Comparison of ENCODE assay signal across 14 cellular contexts in the genomic region with DNA sequence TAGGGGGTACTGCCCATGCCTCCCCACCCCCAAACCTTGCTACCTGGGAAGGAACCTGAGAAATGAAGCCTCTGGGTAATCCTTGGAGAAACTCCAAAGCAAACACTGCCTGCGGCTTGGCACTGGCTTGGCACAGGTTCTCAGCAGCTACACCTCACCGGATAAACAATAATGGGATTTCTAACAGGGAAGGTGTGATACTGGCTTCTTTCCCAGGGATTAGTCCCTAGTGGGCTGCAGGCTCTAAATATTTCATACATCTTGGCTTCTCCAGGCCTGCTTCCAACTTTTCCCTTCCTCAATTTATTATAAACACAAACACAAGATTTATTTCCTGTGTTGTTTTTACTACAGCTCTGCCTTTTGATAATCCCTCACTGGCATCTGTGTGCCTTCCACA. TPM values are rescaled to one million over a fixed set of nuclear protein-coding genes. Genes with fewer than 3 reads are reported as not detected.
A peak's percentile ranks its signal among the peaks of the same experiment; 100 is the strongest.
DNase-seq lines count a peak whose midpoint lies in the region; ATAC-seq and TF ChIP-seq lines count a peak whose summit lies in the region.
"Had no signal": no experiment of that assay in that cellular context is flagged by ENCODE, and none has a peak within 500 bp of the region (broad histone marks: within the 10 kb centered on the region; RNA-seq: fewer than 3 reads in every experiment).

No MANE protein-coding gene starts in this region.

- no peaks in the 10 kb centered on the region for H3K27me3 ChIP-seq in osteoblast (ENCODE audit: insufficient read depth, low read length)

- H3K27ac ChIP-seq in osteoblast (ENCODE audit: low read depth, low read length), result peak overlapping the region; percentile 25
- H3K27ac ChIP-seq: HL-60 had no signal

- DNase-seq in HT-29 (ENCODE audit: low spot score), result peak; percentile 80
- peak; percentile 41 for DNase-seq in NCI-H226
- DNase-seq in central memory CD8-positive, alpha-beta T cell (ENCODE audit: low spot score in 2 of 2), result no peak
- no peak for DNase-seq in osteoblast (ENCODE audit: insufficient read length, low spot score, missing footprints)
- DNase-seq in central memory CD4-positive, alpha-beta T cell, result no peak
- no peak for DNase-seq in T-cell
- DNase-seq: activated CD4-positive, alpha-beta T cell treated with anti-CD3 and anti-CD28 coated beads, Interleukin-2, amount 50 U/mL, for 4 hours; MV-4-11; retina; stimulated activated CD4-positive, alpha-beta T cell treated with anti-CD3 and anti-CD28 coated beads, Interleukin-4, amount 100 ng/mL, for 4 hours; stimulated activated naive CD8-positive, alpha-beta T cell treated with anti-CD3 and anti-CD28 coated beads, Interleukin-15, amount 100 ng/mL, for 72 hours had no signal

- peaks cover 20% of the 10 kb centered on the region for H3K4me1 Mint-ChIP-seq in central memory CD8-positive, alpha-beta T cell
- H3K4me1 Mint-ChIP-seq in T-cell, result peaks cover 20 to 32% (median 22%) of the 10 kb centered on the region in 3 donors

- no peak overlapping the region for H3K4me3 ChIP-seq in osteoblast (ENCODE audit: insufficient read depth, low read length)

- peaks cover 19% of the 10 kb centered on the region for H3K36me3 Mint-ChIP-seq in central memory CD8-positive, alpha-beta T cell (ENCODE audit: insufficient read depth)
- peaks cover 36% of the 10 kb centered on the region for H3K36me3 Mint-ChIP-seq in T-cell

- TF ChIP-seq CTCF in osteoblast (IDR thresholded peaks at IDR 0.05; ENCODE audit: extremely low read depth, low read depth, low read length), result no peak

- H3K4me2 ChIP-seq in osteoblast (ENCODE audit: insufficient read depth, low read length), result no peak overlapping the region

- peaks cover 87% of the 10 kb centered on the region for H4K20me1 ChIP-seq in osteoblast (ENCODE audit: insufficient read depth, low read length)

- peak overlapping the region; percentile 7 for H3K27ac Mint-ChIP-seq in central memory CD8-positive, alpha-beta T cell (ENCODE audit: low read depth)
- H3K27ac Mint-ChIP-seq in T-cell, result no peak overlapping the region

- POLR2A ChIA-PET in T-cell (lab: Charles Lee), result interaction anchor here (0.6 kb wide), 3 partner anchors 10 to 28 kb away, joined by 3 to 4 read pairs (median 3); no protein-coding TSS in a partner anchor

- no peak for ATAC-seq in central memory CD8-positive, alpha-beta T cell (replicated peaks; ENCODE audit: extremely low read depth, poor library complexity, severe bottlenecking)
- ATAC-seq in GM19395 (IDR thresholded peaks at IDR 0.05; ENCODE audit: unreplicated experiment) (no peak), T-cell (replicated peaks in 1 of 4) (no peak), HG02973 (IDR thresholded peaks at IDR 0.05; ENCODE audit: unreplicated experiment) (no peak)
- ATAC-seq: stimulated activated naive CD8-positive, alpha-beta T cell treated with anti-CD3 and anti-CD28 coated beads, Interleukin-15, amount 100 ng/mL, for 72 hours had no signal

- H3K4me1 ChIP-seq in osteoblast (ENCODE audit: insufficient read depth, low read length), result peaks cover 48% of the 10 kb centered on the region

- H2AFZ ChIP-seq in osteoblast (ENCODE audit: low read length), result no peak overlapping the region

- H3K79me2 ChIP-seq in osteoblast (ENCODE audit: insufficient read depth, low read length), result peaks cover 97% of the 10 kb centered on the region

- H3K27me3 Mint-ChIP-seq in central memory CD8-positive, alpha-beta T cell, result no peaks in the 10 kb centered on the region
- no peaks in the 10 kb centered on the region for H3K27me3 Mint-ChIP-seq in T-cell
- H3K27me3 Mint-ChIP-seq: stimulated activated naive CD8-positive, alpha-beta T cell treated with anti-CD3 and anti-CD28 coated beads, Interleukin-15, amount 100 ng/mL, for 72 hours had no signal

- no peak overlapping the region for H3K4me3 Mint-ChIP-seq in central memory CD8-positive, alpha-beta T cell
- H3K4me3 Mint-ChIP-seq in T-cell, result no peak overlapping the region
- H3K4me3 Mint-ChIP-seq: stimulated activated naive CD8-positive, alpha-beta T cell treated with anti-CD3 and anti-CD28 coated beads, Interleukin-15, amount 100 ng/mL, for 72 hours had no signal

- H3K9me3 Mint-ChIP-seq in central memory CD8-positive, alpha-beta T cell, result no peaks in the 10 kb centered on the region
- H3K9me3 Mint-ChIP-seq in T-cell, result no peaks in the 10 kb centered on the region
- H3K9me3 Mint-ChIP-seq: stimulated activated naive CD8-positive, alpha-beta T cell treated with anti-CD3 and anti-CD28 coated beads, Interleukin-15, amount 100 ng/mL, for 72 hours had no signal

- no peaks in the 10 kb centered on the region for H3K9me3 ChIP-seq in osteoblast (ENCODE audit: low read depth, low read length)

- CTCF ChIA-PET in T-cell (lab: Charles Lee), result interaction anchor here in 1 of 2 donors (0.6 kb wide), 1 partner anchor 19 kb away, joined by 3 read pairs; no protein-coding TSS in a partner anchor

- peaks cover 60% of the 10 kb centered on the region for H3K36me3 ChIP-seq in osteoblast (ENCODE audit: insufficient read depth, low read length)

RNA-seq across cellular contexts. Expression of gene SEC24D, which starts 12.5 kb away (rescaled TPM):
- total RNA-seq in HT-29 (2014; rRNA removed; shearing (Covaris generic)), result 18.0 and 18.8 TPM in 2 replicates
- total RNA-seq in osteoblast (111 and 116 TPM in 2 replicates), T-cell (10 to 100 TPM; 17.0 to 32.3 (median 21.7) TPM)

Comparison
In these comparisons a context has a peak if more than half of its experiments do, and no peak if none do; other contexts are left out.
1. DNase-seq: peak in HT-29 (single experiment) and NCI-H226 (single experiment); none in central memory CD8-positive, alpha-beta T cell (0 of 2), osteoblast (single experiment), central memory CD4-positive, alpha-beta T cell (single experiment) and T-cell (0 of 34).